ENCODE assay signal across 10 cellular contexts in genomic region chr15:60804986-60805949, GRCh38.
DNase-seq lines count a peak whose midpoint lies in the region; ATAC-seq lines count a peak whose summit lies in the region.
"Had no signal": no experiment of that assay in that cellular context is flagged by ENCODE, and none has a peak within 500 bp of the region (broad histone marks: within the 10 kb centered on the region; RNA-seq: fewer than 3 reads in every experiment).

No MANE protein-coding gene starts in this region.

- H3K27me3 Mint-ChIP-seq in activated naive CD4-positive, alpha-beta T cell treated with anti-CD3 and anti-CD28 coated beads, Interleukin-2, amount 10 ng/mL, durations not matched to agents 7 days and 5 days, result no peaks in the 10 kb centered on the region

- no peaks in the 10 kb centered on the region for H3K9me3 ChIP-seq in skeletal muscle satellite cell (replicated peaks; ENCODE audit: low read length)

- H3K4me3 ChIP-seq in skeletal muscle satellite cell (ENCODE audit: low read length), result no peak overlapping the region

- H3K4me1 ChIP-seq in skeletal muscle satellite cell (ENCODE audit: control insufficient read depth, insufficient read depth, low read length), result peaks cover 18% of the 10 kb centered on the region

- CTCF ChIA-PET in activated naive CD4-positive, alpha-beta T cell treated with anti-CD3 and anti-CD28 coated beads, Interleukin-2, amount 10 ng/mL, durations not matched to agents 7 days and 5 days (lab: Charles Lee), result interaction anchor here (1.0 kb wide), 1 partner anchor 155 kb away, joined by 3 read pairs; no protein-coding TSS in a partner anchor

- H3K27me3 ChIP-seq in skeletal muscle satellite cell (ENCODE audit: control insufficient read depth, insufficient read depth, low read length), result no peaks in the 10 kb centered on the region

- peak overlapping the region; percentile 19 for H3K4me2 ChIP-seq in skeletal muscle satellite cell (ENCODE audit: low read length)

- DNase-seq in DMS153 (lab: John Stamatoyannopoulos, UW), result peak; percentile 47
- DNase-seq in DMS153 treated with DMSO at 0.1 percent for 48 hours (lab: John Stamatoyannopoulos, UW; ENCODE audit: unreplicated experiment), result no peak
- peak; percentile 84 for DNase-seq in SHP77 treated with DMSO at 0.1 percent for 48 hours (lab: John Stamatoyannopoulos, UW)
- DNase-seq in glomerular endothelial cell (ENCODE audit: extremely low read depth, low read depth, low spot score), result peak; percentile 77
- no peak for DNase-seq in cerebellar cortex (ENCODE audit: low spot score)
- DNase-seq in left lobe of liver (ENCODE audit: low spot score), result no peak
- DNase-seq in activated naive CD4-positive, alpha-beta T cell treated with anti-CD3 and anti-CD28 coated beads, Interleukin-2, amount 10 ng/mL, durations not matched to agents 7 days and 5 days, result no peak
- DNase-seq: kidney had no signal

- peaks cover 52% of the 10 kb centered on the region for H3K4me1 Mint-ChIP-seq in activated naive CD4-positive, alpha-beta T cell treated with anti-CD3 and anti-CD28 coated beads, Interleukin-2, amount 10 ng/mL, durations not matched to agents 7 days and 5 days

- no peaks in the 10 kb centered on the region for H3K36me3 ChIP-seq in skeletal muscle satellite cell (ENCODE audit: insufficient read depth, low read length)

- peaks cover 6% of the 10 kb centered on the region for H3K36me3 Mint-ChIP-seq in activated naive CD4-positive, alpha-beta T cell treated with anti-CD3 and anti-CD28 coated beads, Interleukin-2, amount 10 ng/mL, durations not matched to agents 7 days and 5 days

- H3K27ac Mint-ChIP-seq in activated naive CD4-positive, alpha-beta T cell treated with anti-CD3 and anti-CD28 coated beads, Interleukin-2, amount 10 ng/mL, durations not matched to agents 7 days and 5 days, result no peak overlapping the region

- no peak for ATAC-seq in left lobe of liver
- ATAC-seq: activated CD4-positive, CD25-positive, alpha-beta regulatory T cell treated with anti-CD3 and anti-CD28 coated beads, Interleukin-2, amount 50 U/mL, for 24 hours had no signal

- H3K9me3 Mint-ChIP-seq in activated naive CD4-positive, alpha-beta T cell treated with anti-CD3 and anti-CD28 coated beads, Interleukin-2, amount 10 ng/mL, durations not matched to agents 7 days and 5 days, result no peaks in the 10 kb centered on the region

- H3K9ac ChIP-seq in skeletal muscle satellite cell (ENCODE audit: low read depth, low read length), result peak overlapping the region; percentile 29

- no peak overlapping the region for H3K4me3 Mint-ChIP-seq in activated naive CD4-positive, alpha-beta T cell treated with anti-CD3 and anti-CD28 coated beads, Interleukin-2, amount 10 ng/mL, durations not matched to agents 7 days and 5 days

Comparison
In these comparisons a context has a peak if more than half of its experiments do, and no peak if none do; other contexts are left out.
1. DNase-seq: peak in DMS153 (single experiment), SHP77 treated with DMSO at 0.1 percent for 48 hours (single experiment) and glomerular endothelial cell (single experiment); none in DMS153 treated with DMSO at 0.1 percent for 48 hours (single experiment), cerebellar cortex (single experiment), left lobe of liver (single experiment) and activated naive CD4-positive, alpha-beta T cell treated with anti-CD3 and anti-CD28 coated beads, Interleukin-2, amount 10 ng/mL, durations not matched to agents 7 days and 5 days (single experiment).